ENCODE assay signal across 16 cellular contexts in the genomic region with DNA sequence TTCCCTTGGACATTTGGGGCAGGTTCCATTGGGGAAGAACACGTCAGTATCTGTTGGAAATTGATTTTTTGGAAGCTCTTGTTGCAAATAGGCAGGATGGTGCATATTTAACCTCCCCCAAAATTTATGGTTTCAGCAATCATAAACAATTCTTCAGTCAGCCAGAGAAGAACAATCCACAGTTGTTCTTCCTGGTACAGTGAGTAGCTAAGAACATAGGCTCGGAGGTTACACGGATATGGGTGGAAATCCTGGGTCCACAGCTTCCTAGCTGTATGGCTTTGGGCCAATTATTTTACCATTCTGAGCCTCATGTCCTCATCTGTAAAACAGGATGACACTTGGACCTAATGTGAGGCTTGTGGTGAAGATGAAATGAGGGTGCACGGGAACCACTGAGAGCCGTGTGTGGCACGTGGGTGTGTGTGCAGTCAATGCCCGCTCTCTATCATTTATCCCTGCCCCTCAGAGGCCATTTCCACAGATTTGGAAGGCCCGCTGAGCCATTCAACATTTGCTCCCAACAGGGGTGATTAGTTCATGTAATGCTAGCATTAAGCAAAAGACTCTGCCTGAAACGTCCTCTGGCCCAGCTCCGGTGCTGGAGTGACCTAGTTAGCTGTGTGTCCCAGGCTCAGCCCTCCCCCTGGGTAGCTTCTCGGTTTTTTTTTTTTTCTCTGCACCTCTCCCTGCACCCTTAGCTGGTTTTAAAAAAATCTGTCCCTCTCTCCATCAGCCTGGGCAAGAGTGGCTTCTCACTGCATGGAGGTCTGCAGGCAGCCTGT. TPM values are rescaled to one million over a fixed set of nuclear protein-coding genes. Genes with fewer than 3 reads are reported as not detected.
DNase-seq lines count a peak whose midpoint lies in the region; ATAC-seq, FAIRE-seq and TF ChIP-seq lines count a peak whose summit lies in the region.
"Had no signal": no experiment of that assay in that cellular context is flagged by ENCODE, and none has a peak within 500 bp of the region (broad histone marks: within the 10 kb centered on the region; RNA-seq: fewer than 3 reads in every experiment).

No MANE protein-coding gene starts in this region.

- no peak for TF ChIP-seq RAD21 in GM12878 (IDR thresholded peaks at IDR 0.05; ENCODE audit: insufficient read depth, low read depth, low read length)

- no peak for FAIRE-seq in GM12878 (lab: Jason Lieb, UNC)
- FAIRE-seq: frontal cortex, keratinocyte had no signal

- BruUV-seq in GM12878 (replicated peaks; lab: Mats Ljungman, UMichigan): no TSS peak

- TF ChIP-seq EP300 in GM12878 (IDR thresholded peaks at IDR 0.05; ENCODE audit: borderline replicate concordance in 1 of 2, control insufficient read depth in 1 of 2, low read depth in 2 of 2, low read length in 2 of 2): no peak
- TF ChIP-seq EP300 in transverse colon (IDR thresholded peaks at IDR 0.05; ENCODE audit: low read depth): no peak

- H3K4me2 ChIP-seq in GM12878 (ENCODE audit: control insufficient read depth, insufficient read depth): no peak overlapping the region

- no peaks in the 10 kb centered on the region; the same call in 2 of the 3 replicates for H3K9me3 ChIP-seq in GM12878 (replicated peaks; ENCODE audit: control insufficient read depth, insufficient read depth, low read length)
- H3K9me3 ChIP-seq in transverse colon: no peaks in the 10 kb centered on the region
- H3K9me3 ChIP-seq: ascending aorta had no signal

- H3K27ac Mint-ChIP-seq in activated naive CD4-positive, alpha-beta T cell treated with anti-CD3 and anti-CD28 coated beads for 36 hours: no peak overlapping the region
- no peak overlapping the region for H3K27ac Mint-ChIP-seq in activated naive CD4-positive, alpha-beta T cell treated with anti-CD3 and anti-CD28 coated beads, Interleukin-2, amount 10 ng/mL, durations not matched to agents 7 days and 5 days
- H3K27ac Mint-ChIP-seq in memory B cell: peak overlapping the region; percentile 72
- H3K27ac Mint-ChIP-seq: type B pancreatic cell had no signal

- CTCF ChIA-PET in activated naive CD4-positive, alpha-beta T cell treated with anti-CD3 and anti-CD28 coated beads for 36 hours (lab: Charles Lee): interaction anchor here (0.6 kb wide), 1 partner anchor 12 kb away, joined by 3 read pairs; no protein-coding TSS in a partner anchor
- CTCF ChIA-PET in activated naive CD4-positive, alpha-beta T cell treated with anti-CD3 and anti-CD28 coated beads, Interleukin-2, amount 10 ng/mL, durations not matched to agents 7 days and 5 days (lab: Charles Lee): interaction anchor here (0.6 kb wide), 1 partner anchor 14 kb away, joined by 3 read pairs; no protein-coding TSS in a partner anchor
- CTCF ChIA-PET in GM12878 (lab: Yijun Ruan, JAX): interaction anchor here (0.6 to 1.0 kb wide), 3 partner anchors 32 to 95 kb away, joined by 3 to 4 read pairs (median 3); no protein-coding TSS in a partner anchor

- H3K36me3 Mint-ChIP-seq in activated naive CD4-positive, alpha-beta T cell treated with anti-CD3 and anti-CD28 coated beads for 36 hours (ENCODE audit: low read depth): peaks cover 2% of the 10 kb centered on the region
- no peaks in the 10 kb centered on the region for H3K36me3 Mint-ChIP-seq in activated naive CD4-positive, alpha-beta T cell treated with anti-CD3 and anti-CD28 coated beads, Interleukin-2, amount 10 ng/mL, durations not matched to agents 7 days and 5 days
- H3K36me3 Mint-ChIP-seq in memory B cell: peaks cover 12% of the 10 kb centered on the region

- in situ Hi-C loops in GM12878 (cut with MboI): no loop called here
- in situ Hi-C loops in transverse colon (cut with MboI; ENCODE audit: low pct_ligation_motif_present in 1 of 4, low pct_unique_long_range_greater_than_20kb in 1 of 4, low sequenced_read_pairs in 3 of 4): no loop called here

- H3K4me3 Mint-ChIP-seq in activated naive CD4-positive, alpha-beta T cell treated with anti-CD3 and anti-CD28 coated beads for 36 hours: no peak overlapping the region
- H3K4me3 Mint-ChIP-seq in activated naive CD4-positive, alpha-beta T cell treated with anti-CD3 and anti-CD28 coated beads, Interleukin-2, amount 10 ng/mL, durations not matched to agents 7 days and 5 days: no peak overlapping the region
- no peak overlapping the region for H3K4me3 Mint-ChIP-seq in memory B cell
- H3K4me3 Mint-ChIP-seq: type B pancreatic cell had no signal

- no peaks in the 10 kb centered on the region for H4K20me1 ChIP-seq in GM12878 (ENCODE audit: control insufficient read depth, insufficient read depth)

- H3K4me3 ChIP-seq in GM12878: no peak overlapping the region
- H3K4me3 ChIP-seq in transverse colon: no peak overlapping the region
- H3K4me3 ChIP-seq: ascending aorta had no signal

- no peak overlapping the region for H3K9ac ChIP-seq in GM12878 (ENCODE audit: control insufficient read depth, insufficient read depth, low read length)

- POLR2A ChIA-PET in GM12878 (lab: Charles Lee): interaction anchor here (0.6 to 2.3 kb wide), 4 partner anchors 9 to 347 kb away, joined by 3 to 8 read pairs (median 4); partner anchors contain the start of gene CAMK1D

- no peaks in the 10 kb centered on the region for H3K27me3 ChIP-seq in GM12878 (replicated peaks in 1 of 2; ENCODE audit: control insufficient read depth in 2 of 2, insufficient read depth in 2 of 2, low read length in 1 of 2)
- H3K27me3 ChIP-seq in transverse colon: no peaks in the 10 kb centered on the region
- H3K27me3 ChIP-seq: ascending aorta had no signal

- H3K27ac ChIP-seq in GM12878 (ENCODE audit: control insufficient read depth, insufficient read depth) (no peak overlapping the region), transverse colon (peak overlapping the region in 2 of 4 donors; percentile 29 to 51)
- H3K27ac ChIP-seq: ascending aorta had no signal

- H3K4me1 Mint-ChIP-seq in activated naive CD4-positive, alpha-beta T cell treated with anti-CD3 and anti-CD28 coated beads for 36 hours (ENCODE audit: low read depth): peaks cover 43% of the 10 kb centered on the region
- H3K4me1 Mint-ChIP-seq in activated naive CD4-positive, alpha-beta T cell treated with anti-CD3 and anti-CD28 coated beads, Interleukin-2, amount 10 ng/mL, durations not matched to agents 7 days and 5 days: peaks cover 11% of the 10 kb centered on the region
- peaks cover 60% of the 10 kb centered on the region for H3K4me1 Mint-ChIP-seq in memory B cell

- ATAC-seq in GM12878 (peak; percentile 51), memory B cell (ENCODE audit: low read depth) (peak; percentile 23), GM21526 (IDR thresholded peaks at IDR 0.05; ENCODE audit: low FRiP score, unreplicated experiment) (no peak)

- no peaks in the 10 kb centered on the region for H3K27me3 Mint-ChIP-seq in activated naive CD4-positive, alpha-beta T cell treated with anti-CD3 and anti-CD28 coated beads for 36 hours (ENCODE audit: low read depth)
- H3K27me3 Mint-ChIP-seq in activated naive CD4-positive, alpha-beta T cell treated with anti-CD3 and anti-CD28 coated beads, Interleukin-2, amount 10 ng/mL, durations not matched to agents 7 days and 5 days: peaks cover 42% of the 10 kb centered on the region
- H3K27me3 Mint-ChIP-seq in memory B cell: no peaks in the 10 kb centered on the region

- no peak overlapping the region for H2AFZ ChIP-seq in GM12878 (ENCODE audit: control insufficient read depth, low read depth, low read length)

- SMC1A ChIA-PET in GM12878 (lab: Charles Lee; ENCODE audit: uncharacterized antibody, unreplicated experiment): interaction anchor here (0.6 to 2.0 kb wide), 10 partner anchors 8 to 298 kb away, joined by 3 to 11 read pairs (median 4); partner anchors contain the start of gene CAMK1D

- RAD21 ChIA-PET in GM12878 (lab: Charles Lee; ENCODE audit: unreplicated experiment): interaction anchor here (0.6 to 1.3 kb wide), 4 partner anchors 8 to 91 kb away, joined by 3 to 4 read pairs (median 3); no protein-coding TSS in a partner anchor

- DNase-seq in activated naive CD4-positive, alpha-beta T cell treated with anti-CD3 and anti-CD28 coated beads for 36 hours: peak; percentile 28
- no peak for DNase-seq in activated naive CD4-positive, alpha-beta T cell treated with anti-CD3 and anti-CD28 coated beads, Interleukin-2, amount 10 ng/mL, durations not matched to agents 7 days and 5 days
- DNase-seq in GM12878 (ENCODE audit: low read depth, low spot score) (no peak), memory B cell (ENCODE audit: low spot score in 2 of 2) (no peak), transverse colon (peak; percentile 16), inferior parietal cortex (ENCODE audit: extremely low spot score) (no peak), A172 (ENCODE audit: low spot score) (no peak)
- DNase-seq: activated CD8-positive, alpha-beta memory T cell treated with anti-CD3 and anti-CD28 coated beads, Interleukin-2, amount 50 U/mL, for 48 hours; effector memory CD4-positive, alpha-beta T cell; NCI-H2081; SIG-M5 had no signal

- peaks cover 33% of the 10 kb centered on the region for H3K79me2 ChIP-seq in GM12878 (ENCODE audit: control insufficient read depth, insufficient read depth, low read length)

- peaks cover 22% of the 10 kb centered on the region for H3K4me1 ChIP-seq in GM12878 (ENCODE audit: control insufficient read depth, insufficient read depth, low read length)
- H3K4me1 ChIP-seq in transverse colon: peaks cover 15 to 26% (median 16%) of the 10 kb centered on the region in 4 donors
- H3K4me1 ChIP-seq: ascending aorta had no signal

- H3K36me3 ChIP-seq in GM12878 (ENCODE audit: control insufficient read depth in 2 of 2, insufficient read depth in 2 of 2, low read length in 1 of 2): no peaks in the 10 kb centered on the region
- no peaks in the 10 kb centered on the region for H3K36me3 ChIP-seq in transverse colon
- H3K36me3 ChIP-seq: ascending aorta had no signal

- TF ChIP-seq CTCF in GM12878 (IDR thresholded peaks at IDR 0.05 in 2 of 3, conservative IDR thresholded peaks at IDR 0.05 in 1 of 3; ENCODE audit: control insufficient read depth in 2 of 3, extremely low read depth in 1 of 3, insufficient read depth in 1 of 3, low read depth in 3 of 3, low read length in 3 of 3): no peak
- no peak for TF ChIP-seq CTCF in transverse colon (IDR thresholded peaks at IDR 0.05)

- no peaks in the 10 kb centered on the region for H3K9me3 Mint-ChIP-seq in activated naive CD4-positive, alpha-beta T cell treated with anti-CD3 and anti-CD28 coated beads for 36 hours
- no peaks in the 10 kb centered on the region for H3K9me3 Mint-ChIP-seq in activated naive CD4-positive, alpha-beta T cell treated with anti-CD3 and anti-CD28 coated beads, Interleukin-2, amount 10 ng/mL, durations not matched to agents 7 days and 5 days
- no peaks in the 10 kb centered on the region for H3K9me3 Mint-ChIP-seq in memory B cell
- H3K9me3 Mint-ChIP-seq: type B pancreatic cell had no signal

- intact Hi-C loops in activated naive CD4-positive, alpha-beta T cell treated with anti-CD3 and anti-CD28 coated beads for 36 hours (cut with micrococcal nuclease): no loop called here
- intact Hi-C loops in GM12878 (cut with micrococcal nuclease; ENCODE audit: unreplicated experiment): loop anchor here (10.0 kb wide), 2 partner anchors 126 to 356 kb away; no protein-coding TSS in a partner anchor
- intact Hi-C loops in transverse colon (cut with DNase I; ENCODE audit: low total_unique reads): loop anchor here (10.0 kb wide), 1 partner anchor 246 kb away; no protein-coding TSS in a partner anchor

- WGBS in GM12878 (ENCODE audit: insufficient coverage, insufficient replicate concordance, low lambda C conversion rate, missing lambda C conversion rate): 49% methylated on average over 10 of the region's 11 CpGs
- WGBS in transverse colon (ENCODE audit: low coverage in 1 of 2), 2 donors: 26 to 51% methylated on average over 3 to 11 of the region's 11 CpGs

- TF ChIP-seq POLR2A in GM12878 (IDR thresholded peaks at IDR 0.05; ENCODE audit: low read depth, low read length) (no peak), transverse colon (IDR thresholded peaks at IDR 0.05) (no peak)

RNA-seq across cellular contexts. Expression of gene CAMK1D, which starts 9.7 kb away (rescaled TPM):
- total RNA-seq in activated naive CD4-positive, alpha-beta T cell treated with anti-CD3 and anti-CD28 coated beads for 36 hours: 10 to 100 TPM in 1 of 2 experiments, 1 to 10 TPM in 1; 9.5 to 11.3 TPM
- 70.4 and 80.7 TPM in 2 replicates for total RNA-seq in GM12878 (2013; cell fraction: nucleolus; rRNA removed)
- 12.3 and 14.2 TPM in 2 replicates for total RNA-seq in GM12878 (2014; rRNA removed)
- total RNA-seq in GM12878 (2014; rRNA removed; fragmentation: Illumina TruSeq; extraction: Trizol): 14.6 and 15.0 TPM in 2 replicates
- 35.5 and 37.0 TPM in 2 replicates for total RNA-seq in GM12878 (2021)
- 10.3 TPM for polyA plus RNA-seq in GM12878 (2011; ENCODE audit: low read depth)
- polyA plus RNA-seq in GM12878 (2011; rRNA removed): 12.3 and 14.4 TPM in 2 replicates
- 11.2 and 14.2 TPM in 2 replicates for polyA plus RNA-seq in GM12878 (2011; cell fraction: cytosol; rRNA removed)
- polyA plus RNA-seq in GM12878 (2011; cell fraction: nucleus; rRNA removed): 11.2 and 12.9 TPM in 2 replicates
- 13.4 and 15.8 TPM in 2 replicates for polyA plus RNA-seq in GM12878 (2012)
- polyA plus RNA-seq in GM12878 (2014; fragmentation: Illumina TruSeq; extraction: Trizol): 25.9 and 30.3 TPM in 2 replicates
- 1 to 10 TPM; 2.1 to 5.5 TPM for polyA plus RNA-seq in GM12878 (2014; fragmentation: Nextera tagmentation; extraction: Ambion mirVana)
- polyA plus RNA-seq in GM12878 (2014; rRNA removed): 19.5 and 19.6 TPM in 2 replicates
- 10 to 100 TPM in 1 of 2 experiments, 1 to 10 TPM in 1; 3.5 to 20.0 TPM for polyA plus RNA-seq in GM12878 (2016; fragmentation: Nextera tagmentation; extraction: Ambion mirVana)
- polyA minus RNA-seq in GM12878 (2011; rRNA and poly(A)+ RNA removed): 11.3 and 16.2 TPM in 2 replicates
- polyA minus RNA-seq in GM12878 (2011; cell fraction: cytosol; rRNA and poly(A)+ RNA removed): 4.8 and 6.5 TPM in 2 replicates
- 3.9 and 5.7 TPM in 2 replicates for polyA minus RNA-seq in GM12878 (2011; cell fraction: nucleus; rRNA and poly(A)+ RNA removed)
- total RNA-seq in transverse colon: 10 to 100 TPM; 13.5 to 21.4 (median 15.7) TPM
- 2.6 and 3.4 TPM in 2 replicates for total RNA-seq in A172 (2014; rRNA removed; shearing (Covaris generic))

Comparison
In these comparisons a context has a peak if more than half of its experiments do, and no peak if none do; other contexts are left out.
1. DNase-seq: peak in activated naive CD4-positive, alpha-beta T cell treated with anti-CD3 and anti-CD28 coated beads for 36 hours (single experiment) and transverse colon (single experiment); none in activated naive CD4-positive, alpha-beta T cell treated with anti-CD3 and anti-CD28 coated beads, Interleukin-2, amount 10 ng/mL, durations not matched to agents 7 days and 5 days (single experiment), GM12878 (single experiment), memory B cell (0 of 2), inferior parietal cortex (single experiment) and A172 (single experiment).